In the genomic region with DNA sequence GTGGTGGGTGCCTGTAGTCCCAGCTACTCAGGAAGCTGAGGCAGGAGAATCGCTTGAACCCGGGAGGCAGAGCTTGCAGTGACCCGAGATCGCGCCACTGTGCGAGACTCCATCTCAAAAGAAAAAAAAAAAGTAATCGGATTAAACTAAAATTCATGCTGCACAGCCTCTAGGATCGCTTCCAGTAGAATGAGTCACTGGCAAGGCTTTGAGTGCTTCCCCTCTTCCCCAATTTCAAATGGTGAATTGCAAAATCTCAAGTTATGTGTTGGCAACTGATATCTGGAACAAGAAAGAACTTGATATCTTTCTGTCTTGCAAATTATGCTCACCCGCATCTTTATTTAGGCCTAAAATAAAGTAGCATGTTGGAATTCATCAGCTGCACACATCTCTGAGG, we compare ENCODE assay signal across 9 cellular contexts. TPM values are rescaled to one million over a fixed set of nuclear protein-coding genes. Genes with fewer than 3 reads are reported as not detected.
DNase-seq lines count a peak whose midpoint lies in the region; ATAC-seq and TF ChIP-seq lines count a peak whose summit lies in the region.
"Had no signal": no experiment of that assay in that cellular context is flagged by ENCODE, and none has a peak within 500 bp of the region (broad histone marks: within the 10 kb centered on the region; RNA-seq: fewer than 3 reads in every experiment).

No MANE protein-coding gene starts in this region.

- no peaks in the 10 kb centered on the region; the same call in 1 of the 2 replicates for H3K36me3 ChIP-seq in MG63

- H3K4me3 ChIP-seq in AG10803 (ENCODE audit: low read length) (no peak overlapping the region), MG63 (no peak overlapping the region), cardiac fibroblast (replicated peaks in 1 of 2; ENCODE audit: low read depth in 2 of 2, low read length in 2 of 2) (no peak overlapping the region)

- peak; percentile 92 for DNase-seq in AG10803 (ENCODE audit: low read depth)
- peak; percentile 81 for DNase-seq in MG63
- DNase-seq in cardiac fibroblast (ENCODE audit: low read depth in 2 of 2): peak; percentile 89 to 95
- DNase-seq in omental fat pad (ENCODE audit: low spot score): no peak
- DNase-seq in kidney glomerular epithelial cell (lab: John Stamatoyannopoulos, UW): no peak
- DNase-seq in Calu3: no peak
- DNase-seq: effector CD8-positive, alpha-beta T cell had no signal

- H3K4me3 Mint-ChIP-seq in Calu3 (ENCODE audit: low read depth, unreplicated experiment): no peak overlapping the region

- H3K27me3 ChIP-seq in MG63: no peaks in the 10 kb centered on the region

- no peaks in the 10 kb centered on the region for H3K36me3 Mint-ChIP-seq in Calu3 (ENCODE audit: insufficient read depth, unreplicated experiment)

- ATAC-seq in omental fat pad (ENCODE audit: low FRiP score): peak; percentile 88
- no peak for ATAC-seq in GM19395 (IDR thresholded peaks at IDR 0.05; ENCODE audit: unreplicated experiment)
- ATAC-seq in HG03135 (IDR thresholded peaks at IDR 0.05; ENCODE audit: unreplicated experiment): no peak

- peaks cover 15% of the 10 kb centered on the region for H3K4me1 Mint-ChIP-seq in Calu3 (ENCODE audit: low read depth, unreplicated experiment)

- H3K27ac Mint-ChIP-seq in Calu3 (ENCODE audit: unreplicated experiment): no peak overlapping the region

- H3K9me3 ChIP-seq in MG63: no peaks in the 10 kb centered on the region

- H3K27me3 Mint-ChIP-seq in Calu3 (ENCODE audit: unreplicated experiment): no peaks in the 10 kb centered on the region

- no TSS peak for BruUV-seq in Calu3 (replicated peaks; lab: Mats Ljungman, UMichigan)

- no peak for TF ChIP-seq CTCF in AG10803 (conservative IDR thresholded peaks at IDR 0.05; ENCODE audit: low read length)
- no peak for TF ChIP-seq CTCF in cardiac fibroblast (IDR thresholded peaks at IDR 0.05; ENCODE audit: low read depth, low read length)
- no peak for TF ChIP-seq CTCF in omental fat pad (IDR thresholded peaks at IDR 0.05)
- no peak for TF ChIP-seq CTCF in Calu3 (IDR thresholded peaks at IDR 0.05; ENCODE audit: unreplicated experiment)

- intact Hi-C loops in Calu3 (cut with micrococcal nuclease; ENCODE audit: unreplicated experiment): no loop called here

- H3K9me3 Mint-ChIP-seq in Calu3 (ENCODE audit: low read depth, unreplicated experiment): no peaks in the 10 kb centered on the region

- CTCF ChIA-PET in Calu3 (lab: Charles Lee): no interaction called here

RNA-seq across cellular contexts. Expression of a gene that starts 12.6 kb away (rescaled TPM):
- total RNA-seq in MG63 (2014; rRNA removed; shearing (Covaris generic); ENCODE audit: low replicate concordance): 4.2 and 4.3 TPM in 2 replicates
- total RNA-seq in omental fat pad (10 to 100 TPM; 24.7 to 39.1 (median 34.2) TPM), Calu3 (2022) (21.7 and 26.8 TPM in 2 replicates)

Comparison
In these comparisons a context has a peak if more than half of its experiments do, and no peak if none do; other contexts are left out.
1. DNase-seq: peak in AG10803 (single experiment), MG63 (single experiment) and cardiac fibroblast (2 of 2); none in omental fat pad (single experiment), kidney glomerular epithelial cell (single experiment) and Calu3 (single experiment).